10 cellular contexts compared by ENCODE assay signal in genomic region chr11:83054001-83054400, GRCh38. TPM values are rescaled to one million over a fixed set of nuclear protein-coding genes. Genes with fewer than 3 reads are reported as not detected.
A peak's percentile ranks its signal among the peaks of the same experiment; 100 is the strongest.
DNase-seq lines count a peak whose midpoint lies in the region; ATAC-seq, FAIRE-seq and TF ChIP-seq lines count a peak whose summit lies in the region.
"Had no signal": no experiment of that assay in that cellular context is flagged by ENCODE, and none has a peak within 500 bp of the region (broad histone marks: within the 10 kb centered on the region; RNA-seq: fewer than 3 reads in every experiment).

No MANE protein-coding gene starts in this region.

- H3K18ac ChIP-seq in mesenchymal stem cell (ENCODE audit: low read depth in 1 of 2, low read length in 2 of 2) = no peak overlapping the region

- H3K79me1 ChIP-seq in mesenchymal stem cell (replicated peaks; ENCODE audit: low read length, poor library complexity, severe bottlenecking) = peaks cover 25% of the 10 kb centered on the region

- H3K36me3 ChIP-seq in GM06990 (ENCODE audit: control insufficient read depth, insufficient read depth, low read length) (0 out of 2 replicates have a peak, but pooled peaks cover 2% of the 10 kb centered on the region), mesenchymal stem cell (ENCODE audit: control insufficient read depth in 1 of 2, insufficient read depth in 2 of 2, low read depth in 1 of 2, low read length in 2 of 2) (peaks cover 0 to 3% of the 10 kb centered on the region in 2 experiments), ovary (no peaks in the 10 kb centered on the region)

- no peak overlapping the region for H3K14ac ChIP-seq in mesenchymal stem cell (ENCODE audit: low read length in 2 of 2)

- H3K9ac ChIP-seq in mesenchymal stem cell (ENCODE audit: low read length) = no peak overlapping the region

- H4K8ac ChIP-seq in mesenchymal stem cell (ENCODE audit: low read length) = no peak overlapping the region

- H2AK5ac ChIP-seq in mesenchymal stem cell (ENCODE audit: low read length, severe bottlenecking) = no peak overlapping the region

- TF ChIP-seq CTCF in GM06990 (IDR thresholded peaks at IDR 0.05; ENCODE audit: insufficient read depth, low read length, poor library complexity, severe bottlenecking) = no peak
- no peak for TF ChIP-seq CTCF in ovary (IDR thresholded peaks at IDR 0.05)

- FAIRE-seq in H54 (lab: Jason Lieb, UNC) = no peak

- ATAC-seq in GM19468 (IDR thresholded peaks at IDR 0.05; ENCODE audit: extremely low read depth, unreplicated experiment) (peak; percentile 67), HG03342 (IDR thresholded peaks at IDR 0.05; ENCODE audit: unreplicated experiment) (peak; percentile 87)

- no peak overlapping the region for H3K4me3 ChIP-seq in GM06990 (replicated peaks; ENCODE audit: low read depth, low read length)
- no peak overlapping the region for H3K4me3 ChIP-seq in mesenchymal stem cell (ENCODE audit: insufficient read depth in 1 of 2, low read depth in 1 of 2, low read length in 2 of 2)
- no peak overlapping the region for H3K4me3 ChIP-seq in ovary

- H3K36me3 Mint-ChIP-seq in activated T-helper 2 cell treated with anti-CD3 and anti-CD28 coated beads, Interferon-gamma antibody, Interleukin-2, Interleukin-4, amounts not matched to agents 10 μg/mL and 5 μg/mL and 100 μg/mL, durations not matched to agents 14 hours and 24 hours and 36 hours (ENCODE audit: low read depth) = peaks cover 50% of the 10 kb centered on the region

- no peak overlapping the region for H2BK120ac ChIP-seq in mesenchymal stem cell (ENCODE audit: low read depth, low read length)

- no peak overlapping the region for H3K4me2 ChIP-seq in mesenchymal stem cell (ENCODE audit: low read length, poor library complexity, severe bottlenecking)

- peaks cover 59% of the 10 kb centered on the region for H3K4me1 Mint-ChIP-seq in activated T-helper 2 cell treated with anti-CD3 and anti-CD28 coated beads, Interferon-gamma antibody, Interleukin-2, Interleukin-4, amounts not matched to agents 10 μg/mL and 5 μg/mL and 100 μg/mL, durations not matched to agents 14 hours and 24 hours and 36 hours (ENCODE audit: low read depth)

- no peaks in the 10 kb centered on the region for H3K27me3 Mint-ChIP-seq in activated T-helper 2 cell treated with anti-CD3 and anti-CD28 coated beads, Interferon-gamma antibody, Interleukin-2, Interleukin-4, amounts not matched to agents 10 μg/mL and 5 μg/mL and 100 μg/mL, durations not matched to agents 14 hours and 24 hours and 36 hours (ENCODE audit: low read depth)

- H3K4me1 ChIP-seq in mesenchymal stem cell (ENCODE audit: control insufficient read depth, insufficient read depth, low read depth, low read length) (peaks cover 4% of the 10 kb centered on the region), ovary (ENCODE audit: insufficient read depth) (peaks cover 15% of the 10 kb centered on the region)

- H2AFZ ChIP-seq in mesenchymal stem cell (ENCODE audit: low read depth, low read length) = no peak overlapping the region

- no peak overlapping the region for H2BK5ac ChIP-seq in mesenchymal stem cell (ENCODE audit: low read depth, low read length, poor library complexity, severe bottlenecking)

- peak overlapping the region; percentile 2 for H3K4me3 Mint-ChIP-seq in activated T-helper 2 cell treated with anti-CD3 and anti-CD28 coated beads, Interferon-gamma antibody, Interleukin-2, Interleukin-4, amounts not matched to agents 10 μg/mL and 5 μg/mL and 100 μg/mL, durations not matched to agents 14 hours and 24 hours and 36 hours (ENCODE audit: low read depth)

- H3K27ac ChIP-seq in mesenchymal stem cell (ENCODE audit: low read length, poor library complexity, severe bottlenecking) (no peak overlapping the region), ovary (no peak overlapping the region)

- H3K9me3 ChIP-seq in mesenchymal stem cell (ENCODE audit: control insufficient read depth, low read length) (no peaks in the 10 kb centered on the region), ovary (no peaks in the 10 kb centered on the region)

- DNase-seq in GM06990 (ENCODE audit: extremely low read depth, insufficient read length) = peak; percentile 51
- no peak for DNase-seq in activated T-helper 2 cell treated with anti-CD3 and anti-CD28 coated beads, Interferon-gamma antibody, Interleukin-2, Interleukin-4, amounts not matched to agents 10 μg/mL and 5 μg/mL and 100 μg/mL, durations not matched to agents 14 hours and 24 hours and 36 hours (ENCODE audit: low spot score)
- DNase-seq in mesenchymal stem cell = no peak
- DNase-seq in H54 (ENCODE audit: insufficient read length, low spot score) = no peak
- DNase-seq in NCI-H748 (lab: John Stamatoyannopoulos, UW; ENCODE audit: unreplicated experiment) = no peak
- DNase-seq in ovary = no peak
- DNase-seq: activated naive CD4-positive, alpha-beta T cell; SHP77 treated with DMSO at 0.1 percent for 48 hours had no signal

- no peak overlapping the region for H2BK12ac ChIP-seq in mesenchymal stem cell (ENCODE audit: low read length in 2 of 2)

- H4K91ac ChIP-seq in mesenchymal stem cell (ENCODE audit: low read length) = no peak overlapping the region

- no peak overlapping the region for H2BK15ac ChIP-seq in mesenchymal stem cell (ENCODE audit: low read depth, poor library complexity, severe bottlenecking)

- H3K27me3 ChIP-seq in GM06990 (replicated peaks; ENCODE audit: control insufficient read depth, insufficient read depth, low read length) (no peaks in the 10 kb centered on the region), mesenchymal stem cell (ENCODE audit: control insufficient read depth in 1 of 2, insufficient read depth in 1 of 2, low read length in 2 of 2) (no peaks in the 10 kb centered on the region), ovary (no peaks in the 10 kb centered on the region)

- intact Hi-C loops in activated T-helper 2 cell treated with anti-CD3 and anti-CD28 coated beads, Interferon-gamma antibody, Interleukin-2, Interleukin-4, amounts not matched to agents 10 μg/mL and 5 μg/mL and 100 μg/mL, durations not matched to agents 14 hours and 24 hours and 36 hours (cut with micrococcal nuclease) = loop anchor here (1.0 kb wide), 1 partner anchor 9 kb away; no protein-coding TSS in a partner anchor
- intact Hi-C loops in ovary (cut with DNase I) = no loop called here

- no peak for TF ChIP-seq POLR2A in H54 (IDR thresholded peaks at IDR 0.05; ENCODE audit: low read depth, low read length)
- no peak for TF ChIP-seq POLR2A in ovary (IDR thresholded peaks at IDR 0.05)

- H3K23ac ChIP-seq in mesenchymal stem cell (ENCODE audit: low read length in 2 of 2) = no peak overlapping the region

- WGBS in mesenchymal stem cell = 73% methylated on average over 2 of the region's 2 CpGs
- WGBS in ovary, 3 donors = 89 to 94% (median 91%) methylated on average over 2 of the region's 2 CpGs

- no peak overlapping the region for H3K4ac ChIP-seq in mesenchymal stem cell (ENCODE audit: low read depth in 1 of 2, low read length in 2 of 2)

- no peak for TF ChIP-seq EP300 in ovary (IDR thresholded peaks at IDR 0.05)

- peaks cover 14% of the 10 kb centered on the region for H3K9me3 Mint-ChIP-seq in activated T-helper 2 cell treated with anti-CD3 and anti-CD28 coated beads, Interferon-gamma antibody, Interleukin-2, Interleukin-4, amounts not matched to agents 10 μg/mL and 5 μg/mL and 100 μg/mL, durations not matched to agents 14 hours and 24 hours and 36 hours

- peak overlapping the region; percentile 62 for H3K27ac Mint-ChIP-seq in activated T-helper 2 cell treated with anti-CD3 and anti-CD28 coated beads, Interferon-gamma antibody, Interleukin-2, Interleukin-4, amounts not matched to agents 10 μg/mL and 5 μg/mL and 100 μg/mL, durations not matched to agents 14 hours and 24 hours and 36 hours

RNA-seq across cellular contexts. Expression of gene RAB30, which starts 17.7 kb away (rescaled TPM):
- total RNA-seq in activated T-helper 2 cell treated with anti-CD3 and anti-CD28 coated beads, Interferon-gamma antibody, Interleukin-2, Interleukin-4, amounts not matched to agents 10 μg/mL and 5 μg/mL and 100 μg/mL, durations not matched to agents 14 hours and 24 hours and 36 hours = 29.1 and 31.5 TPM in 2 replicates
- 5.8 TPM for polyA plus RNA-seq in mesenchymal stem cell (2013, experiment 1 of 2)
- 5.6 TPM for polyA plus RNA-seq in mesenchymal stem cell (2013, experiment 2 of 2)
- 10 to 100 TPM in 6 of 7 donors, 1 to 10 TPM in 1; 9.0 to 30.4 (median 22.7) TPM for total RNA-seq in ovary
- polyA plus RNA-seq in ovary = 10 to 100 TPM in 1 of 2 donors, 1 to 10 TPM in 1; 6.8 to 27.4 TPM
